Comparison of ENCODE assay signal across 20 cellular contexts in the genomic region with DNA sequence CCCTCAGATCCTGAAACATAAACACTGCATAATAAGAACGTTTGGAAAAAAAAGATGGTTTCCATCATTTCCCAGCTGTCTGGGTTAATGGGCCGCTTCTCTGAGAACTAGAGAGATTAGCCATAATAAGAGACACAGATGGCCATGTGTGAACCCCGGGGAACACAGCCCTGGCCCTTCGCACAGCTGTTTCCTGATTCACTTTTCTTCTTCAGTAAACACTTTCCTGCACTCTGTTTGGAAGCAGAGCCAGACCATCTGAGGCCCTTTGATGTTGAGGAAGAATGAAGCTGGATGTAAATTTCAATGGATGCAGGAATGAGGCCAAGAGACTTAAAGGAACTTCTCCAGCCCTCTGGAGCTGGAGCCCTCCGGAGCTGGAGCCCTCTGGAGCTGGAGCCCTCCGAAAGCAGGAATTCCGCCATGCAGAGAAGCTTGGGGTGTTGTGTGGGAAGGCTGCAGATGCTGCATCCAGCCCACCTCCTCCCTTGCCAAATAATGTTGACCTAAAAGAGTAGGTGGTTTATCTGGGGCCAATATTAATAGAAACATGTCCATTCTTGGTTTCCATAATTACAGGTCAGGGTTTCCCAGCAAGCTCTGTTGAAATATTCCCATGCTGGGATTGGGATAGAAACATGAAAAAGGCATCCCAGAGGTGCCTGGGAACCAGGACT.
DNase-seq lines count a peak whose midpoint lies in the region; ATAC-seq and TF ChIP-seq lines count a peak whose summit lies in the region.
"Had no signal": no experiment of that assay in that cellular context is flagged by ENCODE, and none has a peak within 500 bp of the region (broad histone marks: within the 10 kb centered on the region; RNA-seq: fewer than 3 reads in every experiment).

No MANE protein-coding gene starts in this region.

- H3K9me3 Mint-ChIP-seq in nephron progenitor cell: peaks cover 23% of the 10 kb centered on the region
- H3K9me3 Mint-ChIP-seq: CD4-positive, alpha-beta T cell; dendritic cell treated with granulocyte-macrophage colony-stimulating factor and Interleukin-4, amounts not matched to agents 40 ng/mL and 50 ng/mL, for 4 days had no signal

- DNase-seq in BE2C (peak; percentile 75), NCI-H2171 (lab: John Stamatoyannopoulos, UW) (peak; percentile 51), fibroblast of villous mesenchyme (ENCODE audit: low read depth) (peak; percentile 95), nephron progenitor cell (no peak), HAP-1 (ENCODE audit: low spot score in 2 of 2) (no peak), NCI-H226 (no peak), left lung (no peak)
- DNase-seq: activated CD4-positive, alpha-beta T cell treated with anti-CD3 and anti-CD28 coated beads, Interleukin-2, amount 50 U/mL, for 1 hour; adrenal gland; CD4-positive, alpha-beta T cell; NCI-H1417 treated with DMSO at 0.1 percent for 48 hours; OCI-M1; stimulated activated CD4-positive, alpha-beta T cell treated with anti-CD3 and anti-CD28 coated beads, Interleukin-1b, Interleukin-23, amount 100 ng/mL, for 48 hours; stimulated activated naive B cell treated with anti-CD40 and anti-IgM and Interleukin-4, amounts not matched to agents 10 μg/mL and 1 μg/mL and 100 μg/mL, for 72 hours; T-helper 17 cell; testis had no signal

- TF ChIP-seq CTCF in BE2C (IDR thresholded peaks at IDR 0.05; ENCODE audit: low read depth, low read length): no peak
- no peak for TF ChIP-seq CTCF in fibroblast of villous mesenchyme (IDR thresholded peaks at IDR 0.05; ENCODE audit: insufficient read depth, low read depth, low read length)
- no peak for TF ChIP-seq CTCF in nephron progenitor cell (IDR thresholded peaks at IDR 0.05)
- TF ChIP-seq CTCF in left lung (IDR thresholded peaks at IDR 0.05): no peak

- H3K27me3 ChIP-seq in BE2C: no peaks in the 10 kb centered on the region
- H3K27me3 ChIP-seq in HAP-1 (ENCODE audit: low read depth): no peaks in the 10 kb centered on the region
- H3K27me3 ChIP-seq in left lung: no peaks in the 10 kb centered on the region
- H3K27me3 ChIP-seq: adrenal gland, SJCRH30, testis had no signal

- H3K27ac ChIP-seq in left lung: no peak overlapping the region
- H3K27ac ChIP-seq: adrenal gland, HL-60, SJCRH30, testis had no signal

- H3K9me3 ChIP-seq in BE2C (no peaks in the 10 kb centered on the region), HAP-1 (no peaks in the 10 kb centered on the region), left lung (peaks cover 0 to 4% of the 10 kb centered on the region in 2 donors)
- H3K9me3 ChIP-seq: adrenal gland, SJCRH30, testis had no signal

- peaks cover 3% of the 10 kb centered on the region for H3K27me3 Mint-ChIP-seq in nephron progenitor cell (ENCODE audit: low read depth, poor library complexity)

- H3K4me1 ChIP-seq in BE2C (peaks cover 15% of the 10 kb centered on the region), HAP-1 (no peaks in the 10 kb centered on the region), left lung (peaks cover 0 to 3% of the 10 kb centered on the region in 2 donors)
- H3K4me1 ChIP-seq: SJCRH30, testis had no signal

- H3K4me3 Mint-ChIP-seq in nephron progenitor cell: no peak overlapping the region
- H3K4me3 Mint-ChIP-seq: CD4-positive, alpha-beta T cell; dendritic cell treated with granulocyte-macrophage colony-stimulating factor and Interleukin-4, amounts not matched to agents 40 ng/mL and 50 ng/mL, for 4 days; stimulated activated naive B cell treated with anti-CD40 and anti-IgM and Interleukin-4, amounts not matched to agents 10 μg/mL and 1 μg/mL and 100 μg/mL, for 72 hours; T-helper 17 cell had no signal

- in situ Hi-C loops in HAP-1 (cut with MboI; ENCODE audit: low sequenced_read_pairs): no loop called here

- ATAC-seq in GM21447 (IDR thresholded peaks at IDR 0.05; ENCODE audit: unreplicated experiment) (no peak), left lung (no peak)
- ATAC-seq: stimulated activated naive B cell treated with anti-CD40 and anti-IgM and Interleukin-4, amounts not matched to agents 10 μg/mL and 1 μg/mL and 100 μg/mL, for 72 hours; T-helper 17 cell had no signal

- intact Hi-C loops in left lung (cut with DNase I): no loop called here

- peaks cover 10% of the 10 kb centered on the region for H3K36me3 Mint-ChIP-seq in nephron progenitor cell (ENCODE audit: low read depth)
- H3K36me3 Mint-ChIP-seq: stimulated activated naive B cell treated with anti-CD40 and anti-IgM and Interleukin-4, amounts not matched to agents 10 μg/mL and 1 μg/mL and 100 μg/mL, for 72 hours had no signal

- H3K4me3 ChIP-seq in BE2C (ENCODE audit: low read depth, low read length) (no peak overlapping the region), fibroblast of villous mesenchyme (ENCODE audit: low read depth, low read length) (no peak overlapping the region), HAP-1 (no peak overlapping the region), left lung (no peak overlapping the region)
- H3K4me3 ChIP-seq: adrenal gland, SJCRH30, testis had no signal

- H3K36me3 ChIP-seq in BE2C (no peaks in the 10 kb centered on the region), HAP-1 (replicated peaks) (no peaks in the 10 kb centered on the region), left lung (no peaks in the 10 kb centered on the region)
- H3K36me3 ChIP-seq: adrenal gland, SJCRH30 had no signal

- peak overlapping the region; percentile 59 for H3K27ac Mint-ChIP-seq in nephron progenitor cell
- H3K27ac Mint-ChIP-seq: CD4-positive, alpha-beta T cell; dendritic cell treated with granulocyte-macrophage colony-stimulating factor and Interleukin-4, amounts not matched to agents 40 ng/mL and 50 ng/mL, for 4 days; stimulated activated naive B cell treated with anti-CD40 and anti-IgM and Interleukin-4, amounts not matched to agents 10 μg/mL and 1 μg/mL and 100 μg/mL, for 72 hours; T-helper 17 cell had no signal

- peaks cover 64% of the 10 kb centered on the region for H3K4me1 Mint-ChIP-seq in nephron progenitor cell
- H3K4me1 Mint-ChIP-seq: stimulated activated naive B cell treated with anti-CD40 and anti-IgM and Interleukin-4, amounts not matched to agents 10 μg/mL and 1 μg/mL and 100 μg/mL, for 72 hours; T-helper 17 cell had no signal

Comparison
In these comparisons a context has a peak if more than half of its experiments do, and no peak if none do; other contexts are left out.
1. DNase-seq: peak in BE2C (single experiment), NCI-H2171 (single experiment) and fibroblast of villous mesenchyme (single experiment); none in nephron progenitor cell (single experiment), HAP-1 (0 of 2), NCI-H226 (single experiment) and left lung (0 of 2).